In genomic region chr12:55973598-55974307, GRCh38 we compare ENCODE assay signal across 8 cellular contexts. TPM values are rescaled to one million over a fixed set of nuclear protein-coding genes. Genes with fewer than 3 reads are reported as not detected.
DNase-seq lines count a peak whose midpoint lies in the region; ATAC-seq and TF ChIP-seq lines count a peak whose summit lies in the region.

TSS of gene RAB5B (plus strand) at chr12:55974078. CDS start at chr12:55986961, 12,883 bp downstream.

- H3K9me3 Mint-ChIP-seq in progenitor cell of endocrine pancreas (ENCODE audit: low read depth) = no peaks in the 10 kb centered on the region

- H3K4me1 ChIP-seq in left ventricle myocardium inferior = peaks cover 57% of the 10 kb centered on the region

- H3K4me3 Mint-ChIP-seq in T-helper 17 cell (no peak within 1 kb of the TSS), progenitor cell of endocrine pancreas (ENCODE audit: low read depth) (no peak within 1 kb of the TSS)

- H3K27me3 Mint-ChIP-seq in T-helper 17 cell (no peaks in the 10 kb centered on the region), progenitor cell of endocrine pancreas (no peaks in the 10 kb centered on the region)

- ATAC-seq in GM18499 (IDR thresholded peaks at IDR 0.05; ENCODE audit: insufficient read depth, unreplicated experiment) = peak; percentile 89
- peak; percentile 96 for ATAC-seq in HG02938 (IDR thresholded peaks at IDR 0.05; ENCODE audit: unreplicated experiment)
- ATAC-seq in T-helper 17 cell = peak; percentile 88

- no peaks in the 10 kb centered on the region for H3K36me3 Mint-ChIP-seq in T-helper 17 cell (ENCODE audit: low read depth)
- H3K36me3 Mint-ChIP-seq in progenitor cell of endocrine pancreas (ENCODE audit: insufficient read depth) = peaks cover 11% of the 10 kb centered on the region

- no peaks in the 10 kb centered on the region for H3K9me3 ChIP-seq in T-helper 17 cell (ENCODE audit: control insufficient read depth, low read length, poor library complexity, severe bottlenecking)
- H3K9me3 ChIP-seq in left ventricle myocardium inferior (replicated peaks) = no peaks in the 10 kb centered on the region

- DNase-seq in NCI-H1694 treated with DMSO at 0.1 percent for 48 hours (lab: John Stamatoyannopoulos, UW) (peak; percentile 99), T-helper 17 cell (peak; percentile 92 to 96 (median 93)), left ventricle myocardium inferior (peak; percentile 99), progenitor cell of endocrine pancreas (ENCODE audit: low spot score, unreplicated experiment) (peak; percentile 95), ureter (ENCODE audit: low spot score) (peak; percentile 99)

- H3K27ac ChIP-seq in angular gyrus (ENCODE audit: low read depth, low read length) (peak within 1 kb of the TSS; percentile 92), left ventricle myocardium inferior (replicated peaks) (peak within 1 kb of the TSS; percentile 99)

- intact Hi-C loops in left ventricle myocardium inferior (cut with micrococcal nuclease) = no loop called here

- peak; percentile 62 for TF ChIP-seq CTCF in left ventricle myocardium inferior (IDR thresholded peaks at IDR 0.05; ENCODE audit: borderline replicate concordance)
- no peak for TF ChIP-seq CTCF in progenitor cell of endocrine pancreas (IDR thresholded peaks at IDR 0.05; ENCODE audit: unreplicated experiment)

- H3K27ac Mint-ChIP-seq in T-helper 17 cell (no peak within 1 kb of the TSS), progenitor cell of endocrine pancreas (no peak within 1 kb of the TSS)

- H3K36me3 ChIP-seq in left ventricle myocardium inferior = no peaks in the 10 kb centered on the region

- peak within 1 kb of the TSS; percentile 99 for H3K4me3 ChIP-seq in left ventricle myocardium inferior

- H3K27me3 ChIP-seq in left ventricle myocardium inferior (ENCODE audit: low read depth) = no peaks in the 10 kb centered on the region

- H3K4me1 Mint-ChIP-seq in T-helper 17 cell = peaks cover 15% of the 10 kb centered on the region
- H3K4me1 Mint-ChIP-seq in progenitor cell of endocrine pancreas (ENCODE audit: low read depth) = peaks cover 3% of the 10 kb centered on the region

RNA-seq across cellular contexts. Expression of gene RAB5B, which starts in this region (rescaled TPM):
- total RNA-seq in T-helper 17 cell (10 to 100 TPM; 56.4 to 57.0 TPM), left ventricle myocardium inferior (111 TPM), progenitor cell of endocrine pancreas (111 and 116 TPM in 2 replicates), ureter (139 TPM)

Comparison
In these comparisons a context has a peak if more than half of its experiments do, and no peak if none do; other contexts are left out.
1. Peak in every context shown above with its lines: DNase-seq, ATAC-seq, H3K4me3 ChIP-seq and H3K27ac ChIP-seq.